Comparison of ENCODE assay signal across 20 cellular contexts in the genomic region with DNA sequence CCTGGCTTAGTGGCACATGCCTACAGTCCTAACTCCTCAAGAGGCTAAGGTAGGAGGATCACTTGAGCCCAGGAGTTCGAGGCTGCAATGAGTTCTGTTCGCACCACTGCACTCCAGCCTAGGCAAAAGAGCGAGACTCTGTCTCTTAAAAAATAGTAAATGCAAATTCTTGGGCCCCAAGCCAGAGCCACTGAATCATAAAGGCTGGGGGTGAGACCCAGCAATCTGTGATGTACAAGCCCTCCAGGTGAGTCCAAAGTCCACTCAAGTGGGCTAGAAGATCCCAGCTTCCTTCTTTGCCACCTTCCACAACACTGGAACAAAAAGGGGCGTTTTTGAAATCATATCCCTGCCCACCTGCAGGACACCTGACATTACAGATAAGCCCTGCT. TPM values are rescaled to one million over a fixed set of nuclear protein-coding genes. Genes with fewer than 3 reads are reported as not detected.
DNase-seq lines count a peak whose midpoint lies in the region; ATAC-seq, FAIRE-seq and TF ChIP-seq lines count a peak whose summit lies in the region.
"Had no signal": no experiment of that assay in that cellular context is flagged by ENCODE, and none has a peak within 500 bp of the region (broad histone marks: within the 10 kb centered on the region; RNA-seq: fewer than 3 reads in every experiment).

No MANE protein-coding gene starts in this region.

- FAIRE-seq in GM12891 (lab: Jason Lieb, UNC), result no peak

- no peak for TF ChIP-seq CTCF in PC-9 (conservative IDR thresholded peaks at IDR 0.05)

- no peak overlapping the region for H3K4me3 ChIP-seq in PC-9
- H3K4me3 ChIP-seq: psoas muscle, skin epidermis had no signal

- H3K27me3 Mint-ChIP-seq in activated T-helper 1 cell treated with anti-CD3 and anti-CD28 coated beads, Interleukin-12 subunit alpha, Interleukin-12 subunit beta, Interleukin-2, Interleukin-4 antibody, amounts not matched to agents 30 ng/mL and 10 ng/mL and 1 ng/mL, durations not matched to agents 14 hours and 24 hours and 36 hours (ENCODE audit: insufficient read depth), result no peaks in the 10 kb centered on the region
- no peaks in the 10 kb centered on the region for H3K27me3 Mint-ChIP-seq in naive B cell
- H3K27me3 Mint-ChIP-seq: activated naive CD8-positive, alpha-beta T cell treated with anti-CD3 and anti-CD28 coated beads, Interleukin-2, amount 10 ng/mL, durations not matched to agents 7 days and 5 days; stimulated activated naive CD8-positive, alpha-beta T cell treated with anti-CD3 and anti-CD28 coated beads, Interleukin-15, amount 100 ng/mL, for 72 hours had no signal

- no peaks in the 10 kb centered on the region for H3K4me1 ChIP-seq in PC-9 (replicated peaks; ENCODE audit: insufficient read depth)
- H3K4me1 ChIP-seq: psoas muscle had no signal

- H3K9me3 ChIP-seq in PC-9 (ENCODE audit: insufficient read depth, low read depth), result no peaks in the 10 kb centered on the region
- H3K9me3 ChIP-seq: psoas muscle had no signal

- H3K4me2 ChIP-seq in PC-9, result no peak overlapping the region

- no peaks in the 10 kb centered on the region for H3K79me2 ChIP-seq in PC-9 (ENCODE audit: low read depth)

- intact Hi-C loops in activated T-helper 1 cell treated with anti-CD3 and anti-CD28 coated beads, Interleukin-12 subunit alpha, Interleukin-12 subunit beta, Interleukin-2, Interleukin-4 antibody, amounts not matched to agents 30 ng/mL and 10 ng/mL and 1 ng/mL, durations not matched to agents 14 hours and 24 hours and 36 hours (cut with micrococcal nuclease), result no loop called here
- intact Hi-C loops in PC-9 (cut with micrococcal nuclease; ENCODE audit: unreplicated experiment), result loop anchor here (5.0 kb wide), 1 partner anchor 60 kb away; no protein-coding TSS in a partner anchor

- TF ChIP-seq POLR2A in GM12891 (IDR thresholded peaks at IDR 0.05; ENCODE audit: low read depth, low read length), result no peak

- peak overlapping the region; percentile 62 for H3K27ac Mint-ChIP-seq in activated T-helper 1 cell treated with anti-CD3 and anti-CD28 coated beads, Interleukin-12 subunit alpha, Interleukin-12 subunit beta, Interleukin-2, Interleukin-4 antibody, amounts not matched to agents 30 ng/mL and 10 ng/mL and 1 ng/mL, durations not matched to agents 14 hours and 24 hours and 36 hours
- peak overlapping the region in 1 of 6 donors; percentile 22 for H3K27ac Mint-ChIP-seq in naive B cell

- H3F3A ChIP-seq in PC-9 (ENCODE audit: insufficient read depth, low read depth), result no peaks in the 10 kb centered on the region

- BruUV-seq in PC-9 (replicated peaks; lab: Mats Ljungman, UMichigan), result no TSS peak

- peaks cover 73% of the 10 kb centered on the region for H3K36me3 Mint-ChIP-seq in activated T-helper 1 cell treated with anti-CD3 and anti-CD28 coated beads, Interleukin-12 subunit alpha, Interleukin-12 subunit beta, Interleukin-2, Interleukin-4 antibody, amounts not matched to agents 30 ng/mL and 10 ng/mL and 1 ng/mL, durations not matched to agents 14 hours and 24 hours and 36 hours (ENCODE audit: low read depth)
- peaks cover 17 to 67% of the 10 kb centered on the region in 2 donors for H3K36me3 Mint-ChIP-seq in naive B cell

- H3K4me1 Mint-ChIP-seq in activated T-helper 1 cell treated with anti-CD3 and anti-CD28 coated beads, Interleukin-12 subunit alpha, Interleukin-12 subunit beta, Interleukin-2, Interleukin-4 antibody, amounts not matched to agents 30 ng/mL and 10 ng/mL and 1 ng/mL, durations not matched to agents 14 hours and 24 hours and 36 hours (ENCODE audit: low read depth), result peaks cover 3% of the 10 kb centered on the region
- H3K4me1 Mint-ChIP-seq in naive B cell, result peaks cover 37 to 51% (median 48%) of the 10 kb centered on the region in 3 donors

- H3K27me3 ChIP-seq in PC-9 (ENCODE audit: insufficient read depth, low read depth), result no peaks in the 10 kb centered on the region

- H3K9me2 ChIP-seq in PC-9 (ENCODE audit: insufficient read depth), result no peaks in the 10 kb centered on the region

- H2AFZ ChIP-seq in PC-9, result no peak overlapping the region

- H3K27ac ChIP-seq in PC-9, result no peak overlapping the region
- H3K27ac ChIP-seq: psoas muscle, RWPE1, skin epidermis had no signal

- DNase-seq in GM12891 (ENCODE audit: insufficient read length, low spot score), result no peak
- DNase-seq in activated T-helper 1 cell treated with anti-CD3 and anti-CD28 coated beads, Interleukin-12 subunit alpha, Interleukin-12 subunit beta, Interleukin-2, Interleukin-4 antibody, amounts not matched to agents 30 ng/mL and 10 ng/mL and 1 ng/mL, durations not matched to agents 14 hours and 24 hours and 36 hours (ENCODE audit: low spot score), result no peak
- no peak for DNase-seq in naive B cell
- no peak for DNase-seq in NCI-H510A (lab: John Stamatoyannopoulos, UW)
- DNase-seq in PC-9, result no peak
- DNase-seq: activated naive CD8-positive, alpha-beta T cell treated with anti-CD3 and anti-CD28 coated beads, Interleukin-2, amount 10 ng/mL, durations not matched to agents 7 days and 5 days; CD8-positive, alpha-beta T cell; DMS79; HCEC 1CT; left cardiac atrium; NCI-H1930; NCI-H226; psoas muscle; stimulated activated CD4-positive, alpha-beta T cell treated with anti-CD3 and anti-CD28 coated beads, Interleukin-2, amount 100 ng/mL, for 48 hours; stimulated activated naive CD8-positive, alpha-beta T cell treated with anti-CD3 and anti-CD28 coated beads, Interleukin-15, amount 100 ng/mL, for 72 hours had no signal

- CTCF ChIA-PET in PC-9 (lab: Charles Lee), result interaction anchor here (0.6 kb wide), 1 partner anchor 26 kb away, joined by 3 read pairs; no protein-coding TSS in a partner anchor

- H3K9me3 Mint-ChIP-seq in activated T-helper 1 cell treated with anti-CD3 and anti-CD28 coated beads, Interleukin-12 subunit alpha, Interleukin-12 subunit beta, Interleukin-2, Interleukin-4 antibody, amounts not matched to agents 30 ng/mL and 10 ng/mL and 1 ng/mL, durations not matched to agents 14 hours and 24 hours and 36 hours, result no peaks in the 10 kb centered on the region
- no peaks in the 10 kb centered on the region for H3K9me3 Mint-ChIP-seq in naive B cell
- H3K9me3 Mint-ChIP-seq: CD8-positive, alpha-beta T cell; stimulated activated naive CD8-positive, alpha-beta T cell treated with anti-CD3 and anti-CD28 coated beads, Interleukin-15, amount 100 ng/mL, for 72 hours had no signal

- peaks cover 39% of the 10 kb centered on the region for H3K36me3 ChIP-seq in PC-9 (ENCODE audit: low read depth)

- ATAC-seq in HG03060 (IDR thresholded peaks at IDR 0.05; ENCODE audit: low read depth, unreplicated experiment) (peak; percentile 46), naive B cell (ENCODE audit: low read depth in 2 of 2) (no peak), HG02852 (IDR thresholded peaks at IDR 0.05; ENCODE audit: unreplicated experiment) (no peak), HG02870 (IDR thresholded peaks at IDR 0.05; ENCODE audit: unreplicated experiment) (no peak)
- ATAC-seq: CD8-positive, alpha-beta T cell; left cardiac atrium; psoas muscle; stimulated activated naive CD8-positive, alpha-beta T cell treated with anti-CD3 and anti-CD28 coated beads, Interleukin-15, amount 100 ng/mL, for 72 hours had no signal

- H4K20me1 ChIP-seq in PC-9 (ENCODE audit: insufficient read depth), result peaks cover 9% of the 10 kb centered on the region

- POLR2A ChIA-PET in PC-9 (lab: Charles Lee; ENCODE audit: unreplicated experiment), result no interaction called here

- H3K4me3 Mint-ChIP-seq in activated T-helper 1 cell treated with anti-CD3 and anti-CD28 coated beads, Interleukin-12 subunit alpha, Interleukin-12 subunit beta, Interleukin-2, Interleukin-4 antibody, amounts not matched to agents 30 ng/mL and 10 ng/mL and 1 ng/mL, durations not matched to agents 14 hours and 24 hours and 36 hours, result no peak overlapping the region
- H3K4me3 Mint-ChIP-seq in naive B cell, result peak overlapping the region in 6 of 8 donors; percentile 48 to 92 (median 70)
- H3K4me3 Mint-ChIP-seq: activated naive CD8-positive, alpha-beta T cell treated with anti-CD3 and anti-CD28 coated beads, Interleukin-2, amount 10 ng/mL, durations not matched to agents 7 days and 5 days; CD8-positive, alpha-beta T cell; stimulated activated naive CD8-positive, alpha-beta T cell treated with anti-CD3 and anti-CD28 coated beads, Interleukin-15, amount 100 ng/mL, for 72 hours had no signal

TF ChIP-seq in GM12891, 5 proteins besides CTCF, POLR2A, EP300 and RAD21:
- TF ChIP-seq POU2F2 (IDR thresholded peaks at IDR 0.05; ENCODE audit: low read depth, low read length), result peak; percentile 36; the same call in 1 of the 2 replicates
- no peak for TF ChIP-seq POLR2AphosphoS5 (IDR thresholded peaks at IDR 0.05; ENCODE audit: low read depth, low read length)

RNA-seq across cellular contexts. Expression of gene TRIM25, which starts 16.9 kb away (rescaled TPM):
- polyA plus RNA-seq in GM12891 (2012; ENCODE audit: low read depth, missing spikeins), result 49.7 TPM
- total RNA-seq in activated T-helper 1 cell treated with anti-CD3 and anti-CD28 coated beads, Interleukin-12 subunit alpha, Interleukin-12 subunit beta, Interleukin-2, Interleukin-4 antibody, amounts not matched to agents 30 ng/mL and 10 ng/mL and 1 ng/mL, durations not matched to agents 14 hours and 24 hours and 36 hours, result 86.9 and 98.2 TPM in 2 replicates
- polyA plus RNA-seq in naive B cell (ENCODE audit: low read depth in 6 of 6), result 10 to 100 TPM in 4 of 6 donors, 1 to 10 TPM in 1, under 1 TPM in 1; 0.74 to 18.5 (median 10.3) TPM
- 63.8 and 92.8 TPM in 2 replicates for total RNA-seq in PC-9 (2021)
